Comparison of ENCODE assay signal across 8 cellular contexts in the genomic region with DNA sequence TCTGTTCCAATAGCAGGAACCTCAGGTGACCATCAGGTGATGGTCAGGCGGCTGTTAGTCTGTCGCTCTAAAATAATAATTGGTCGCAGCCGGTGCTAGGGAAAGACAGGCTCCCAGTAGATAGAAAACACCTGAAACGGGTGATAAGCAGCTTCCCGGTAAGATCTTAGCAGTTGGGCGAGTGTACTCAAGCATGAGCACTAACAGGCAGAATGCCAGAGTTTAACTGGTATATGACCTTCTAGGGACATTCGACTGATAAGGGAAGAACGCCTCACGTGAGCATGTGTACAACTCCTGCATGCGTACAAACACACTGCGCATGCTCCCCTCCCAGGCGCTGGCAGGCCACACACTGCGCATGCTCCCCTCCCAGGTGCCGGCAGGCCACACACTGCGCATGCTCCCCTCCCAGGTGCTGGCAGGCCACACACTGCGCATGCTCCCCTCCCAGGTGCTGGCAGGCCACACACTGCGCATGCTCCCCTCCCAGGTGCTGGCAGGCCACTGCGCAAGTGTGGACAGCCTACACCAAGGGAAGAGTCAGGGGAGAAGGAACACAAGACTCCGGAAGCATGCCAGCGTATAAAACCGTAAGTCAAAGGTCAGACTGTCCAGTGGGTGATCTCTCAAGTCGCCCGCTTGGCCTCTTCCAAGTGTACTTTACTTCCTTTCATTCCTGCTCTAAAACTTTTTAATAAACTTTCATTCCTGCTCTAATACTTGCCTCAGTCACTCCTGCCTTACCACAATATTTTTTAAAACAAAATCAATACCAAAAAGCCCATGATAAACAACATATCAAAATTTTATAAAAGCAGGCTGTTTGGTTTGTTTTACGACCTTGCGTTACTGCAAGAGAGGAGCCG. TPM values are rescaled to one million over a fixed set of nuclear protein-coding genes. Genes with fewer than 3 reads are reported as not detected.
DNase-seq lines count a peak whose midpoint lies in the region; ATAC-seq and TF ChIP-seq lines count a peak whose summit lies in the region.

No MANE protein-coding gene starts in this region.

- H3K4me1 Mint-ChIP-seq in stimulated activated memory B cell treated with anti-CD40 and anti-IgM and Interleukin-4, amounts not matched to agents 10 μg/mL and 1 μg/mL and 100 μg/mL, for 72 hours, result no peaks in the 10 kb centered on the region

- peak overlapping the region; percentile 29 for H3K4me3 ChIP-seq in HFF-Myc (replicated peaks; ENCODE audit: low read depth, low read length)
- peak overlapping the region; percentile 31 for H3K4me3 ChIP-seq in NT2/D1 (ENCODE audit: insufficient read length, low read depth)
- peak overlapping the region; percentile 56 for H3K4me3 ChIP-seq in brain microvascular endothelial cell (ENCODE audit: low read depth, low read length)

- H3K27me3 ChIP-seq in NT2/D1 (ENCODE audit: insufficient read depth, insufficient read length) (no peaks in the 10 kb centered on the region), brain microvascular endothelial cell (replicated peaks) (no peaks in the 10 kb centered on the region)

- no peaks in the 10 kb centered on the region for H3K36me3 Mint-ChIP-seq in stimulated activated memory B cell treated with anti-CD40 and anti-IgM and Interleukin-4, amounts not matched to agents 10 μg/mL and 1 μg/mL and 100 μg/mL, for 72 hours

- no peak for DNase-seq in HFF-Myc (ENCODE audit: extremely low read depth, low read depth)
- no peak for DNase-seq in NT2/D1 (ENCODE audit: low read depth, low spot score)
- no peak for DNase-seq in brain microvascular endothelial cell
- peak; percentile 61 for DNase-seq in kidney glomerular epithelial cell (lab: John Stamatoyannopoulos, UW)
- DNase-seq in cerebellum (ENCODE audit: low spot score), result no peak
- no peak for DNase-seq in superior temporal gyrus (ENCODE audit: extremely low spot score)

- no peak overlapping the region for H3K27ac Mint-ChIP-seq in stimulated activated memory B cell treated with anti-CD40 and anti-IgM and Interleukin-4, amounts not matched to agents 10 μg/mL and 1 μg/mL and 100 μg/mL, for 72 hours

- H3K4me1 ChIP-seq in NT2/D1 (ENCODE audit: insufficient read depth, insufficient read length), result no peaks in the 10 kb centered on the region

- H3K27ac ChIP-seq in brain microvascular endothelial cell, result no peak overlapping the region

- peak overlapping the region; percentile 43 for H3K4me3 Mint-ChIP-seq in stimulated activated memory B cell treated with anti-CD40 and anti-IgM and Interleukin-4, amounts not matched to agents 10 μg/mL and 1 μg/mL and 100 μg/mL, for 72 hours

- no peaks in the 10 kb centered on the region for H3K36me3 ChIP-seq in NT2/D1 (ENCODE audit: insufficient read depth, insufficient read length, low read length)
- peaks cover 3% of the 10 kb centered on the region for H3K36me3 ChIP-seq in brain microvascular endothelial cell (replicated peaks)

- peak; percentile 54 for ATAC-seq in stimulated activated memory B cell treated with anti-CD40 and anti-IgM and Interleukin-4, amounts not matched to agents 10 μg/mL and 1 μg/mL and 100 μg/mL, for 72 hours
- ATAC-seq in GM18907 (IDR thresholded peaks at IDR 0.05; ENCODE audit: unreplicated experiment), result no peak

- peaks cover 6% of the 10 kb centered on the region for H3K9me3 Mint-ChIP-seq in stimulated activated memory B cell treated with anti-CD40 and anti-IgM and Interleukin-4, amounts not matched to agents 10 μg/mL and 1 μg/mL and 100 μg/mL, for 72 hours

- peaks cover 11% of the 10 kb centered on the region; the same call in 1 of the 2 replicates for H3K9me3 ChIP-seq in NT2/D1 (ENCODE audit: insufficient read depth, low read length)

- no peak for TF ChIP-seq CTCF in HFF-Myc (IDR thresholded peaks at IDR 0.05; ENCODE audit: low read depth, low read length, missing control alignments)
- no peak for TF ChIP-seq CTCF in brain microvascular endothelial cell (IDR thresholded peaks at IDR 0.05; ENCODE audit: low read depth, low read length, missing control alignments)

- H3K9ac ChIP-seq in NT2/D1 (ENCODE audit: insufficient read length, low read depth), result no peak overlapping the region

- peaks cover 21% of the 10 kb centered on the region for H3K27me3 Mint-ChIP-seq in stimulated activated memory B cell treated with anti-CD40 and anti-IgM and Interleukin-4, amounts not matched to agents 10 μg/mL and 1 μg/mL and 100 μg/mL, for 72 hours

- in situ Hi-C loops in brain microvascular endothelial cell (cut with HindIII; ENCODE audit: low pct_ligation_motif_present, low sequenced_read_pairs), result no loop called here

RNA-seq across cellular contexts. Expression of a gene that starts 24.5 kb away (rescaled TPM):
- not detected for total RNA-seq in cerebellum

RNA-seq across cellular contexts. Expression of a gene that starts 36.1 kb away (rescaled TPM):
- total RNA-seq in cerebellum, result 0.36 TPM
